Comparison of ENCODE assay signal across 25 cellular contexts in the genomic region with DNA sequence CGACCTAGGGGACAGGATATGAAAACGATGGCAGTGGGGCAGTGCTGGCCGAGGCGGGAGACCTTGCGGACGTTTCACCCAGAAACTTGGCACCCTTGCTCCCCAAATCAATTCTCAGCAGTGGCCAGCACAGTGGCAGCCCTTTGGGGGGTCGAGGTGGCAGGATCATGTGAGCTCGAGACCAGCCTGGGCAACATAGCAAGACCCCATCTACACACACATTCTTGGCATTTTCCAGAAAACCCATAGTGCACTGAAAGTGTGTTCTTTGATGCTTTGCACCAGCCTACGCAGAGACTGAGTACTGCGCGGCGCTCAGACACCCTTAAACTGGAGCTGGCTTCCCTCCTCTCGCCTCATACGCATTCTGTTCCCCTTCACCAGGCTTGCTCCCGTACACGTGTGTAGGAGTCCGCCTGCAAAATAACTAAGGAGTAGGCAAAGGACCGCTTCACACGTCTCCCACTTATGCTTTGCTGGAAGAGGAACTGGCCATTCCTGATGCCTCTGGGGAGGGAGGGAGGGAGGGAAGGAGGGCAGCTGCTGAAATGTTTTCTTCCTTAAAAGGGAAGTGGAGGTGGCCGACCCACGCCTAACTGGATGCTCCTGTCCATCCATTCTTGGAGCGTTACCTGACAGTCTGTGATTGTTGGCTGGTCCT. TPM values are rescaled to one million over a fixed set of nuclear protein-coding genes. Genes with fewer than 3 reads are reported as not detected.
DNase-seq lines count a peak whose midpoint lies in the region; ATAC-seq and TF ChIP-seq lines count a peak whose summit lies in the region.
"Had no signal": no experiment of that assay in that cellular context is flagged by ENCODE, and none has a peak within 500 bp of the region (broad histone marks: within the 10 kb centered on the region; RNA-seq: fewer than 3 reads in every experiment).

No MANE protein-coding gene starts in this region.

- H3K27ac Mint-ChIP-seq in H9 = no peak overlapping the region
- H3K27ac Mint-ChIP-seq: activated CD4-positive, alpha-beta T cell treated with anti-CD3 and anti-CD28 coated beads, Interleukin-2, amount 10 ng/mL, durations not matched to agents 24 days and 14 days; activated naive CD8-positive, alpha-beta T cell treated with anti-CD3 and anti-CD28 coated beads, Interleukin-2, amount 50 U/mL, for 24 hours; activated T-cell treated with anti-CD3 and anti-CD28 coated beads, Interleukin-2, amount 50 U/mL, for 24 hours; dendritic cell treated with granulocyte-macrophage colony-stimulating factor and Interleukin-4, amounts not matched to agents 40 ng/mL and 50 ng/mL, for 4 days; stimulated activated memory B cell treated with anti-CD40 and anti-IgM and Interleukin-4, amounts not matched to agents 10 μg/mL and 1 μg/mL and 100 μg/mL, for 72 hours had no signal

- no peak for ATAC-seq in GM18520 (IDR thresholded peaks at IDR 0.05; ENCODE audit: unreplicated experiment)
- ATAC-seq in left colon = no peak
- ATAC-seq: activated naive CD8-positive, alpha-beta T cell treated with anti-CD3 and anti-CD28 coated beads, Interleukin-2, amount 50 U/mL, for 24 hours; foreskin keratinocyte; stimulated activated memory B cell treated with anti-CD40 and anti-IgM and Interleukin-4, amounts not matched to agents 10 μg/mL and 1 μg/mL and 100 μg/mL, for 72 hours had no signal

- H3K4me3 Mint-ChIP-seq in H9 = no peak overlapping the region
- H3K4me3 Mint-ChIP-seq: activated CD4-positive, alpha-beta T cell treated with anti-CD3 and anti-CD28 coated beads, Interleukin-2, amount 10 ng/mL, durations not matched to agents 24 days and 14 days; activated naive CD8-positive, alpha-beta T cell treated with anti-CD3 and anti-CD28 coated beads, Interleukin-2, amount 50 U/mL, for 24 hours; activated T-cell treated with anti-CD3 and anti-CD28 coated beads, Interleukin-2, amount 50 U/mL, for 24 hours; dendritic cell treated with granulocyte-macrophage colony-stimulating factor and Interleukin-4, amounts not matched to agents 40 ng/mL and 50 ng/mL, for 4 days; stimulated activated memory B cell treated with anti-CD40 and anti-IgM and Interleukin-4, amounts not matched to agents 10 μg/mL and 1 μg/mL and 100 μg/mL, for 72 hours had no signal

- peaks cover 27% of the 10 kb centered on the region for H3K27me3 Mint-ChIP-seq in H9 (ENCODE audit: low read depth)

- no peak overlapping the region for H3K4ac ChIP-seq in H9 (ENCODE audit: low read depth, low read length)

- H3K27ac ChIP-seq in H9 (ENCODE audit: insufficient read length, low read depth, low read length) (no peak overlapping the region), osteoblast (ENCODE audit: low read depth, low read length) (no peak overlapping the region)
- H3K27ac ChIP-seq: BLaER1 treated with 17β-estradiol and CSF1 and Interleukin-3, amounts not matched to agents 10 nM and 100 nM; esophagus squamous epithelium; foreskin keratinocyte; SJSA1; upper lobe of left lung; WERI-Rb-1 had no signal

- H3K9me3 Mint-ChIP-seq in H9 = peaks cover 3 to 4% of the 10 kb centered on the region in 2 experiments; a peak in 3 of 5 replicates
- H3K9me3 Mint-ChIP-seq: activated CD4-positive, alpha-beta T cell treated with anti-CD3 and anti-CD28 coated beads, Interleukin-2, amount 10 ng/mL, durations not matched to agents 24 days and 14 days; activated naive CD8-positive, alpha-beta T cell treated with anti-CD3 and anti-CD28 coated beads, Interleukin-2, amount 50 U/mL, for 24 hours; activated T-cell treated with anti-CD3 and anti-CD28 coated beads, Interleukin-2, amount 50 U/mL, for 24 hours; dendritic cell treated with granulocyte-macrophage colony-stimulating factor and Interleukin-4, amounts not matched to agents 40 ng/mL and 50 ng/mL, for 4 days; stimulated activated memory B cell treated with anti-CD40 and anti-IgM and Interleukin-4, amounts not matched to agents 10 μg/mL and 1 μg/mL and 100 μg/mL, for 72 hours had no signal

- H3K23ac ChIP-seq in H9 (ENCODE audit: insufficient read length, low read depth, low read length) = no peak overlapping the region

- no peaks in the 10 kb centered on the region for H4K20me1 ChIP-seq in H9 (ENCODE audit: control insufficient read depth, insufficient read depth, insufficient read length)
- H4K20me1 ChIP-seq in osteoblast (ENCODE audit: insufficient read depth, low read length) = no peaks in the 10 kb centered on the region
- H4K20me1 ChIP-seq: BLaER1 treated with 17β-estradiol and CSF1 and Interleukin-3, amounts not matched to agents 10 nM and 100 nM had no signal

- no peak overlapping the region for H3T11ph ChIP-seq in H9 (ENCODE audit: low read length)

- H4K8ac ChIP-seq in H9 (replicated peaks; ENCODE audit: insufficient read length, low read depth, low read length) = no peak overlapping the region

- no peak overlapping the region for H2BK120ac ChIP-seq in H9 (ENCODE audit: low read depth, low read length, poor library complexity, severe bottlenecking)

- no peak overlapping the region for H3K4me3 ChIP-seq in osteoblast (ENCODE audit: insufficient read depth, low read length)
- H3K4me3 ChIP-seq: BLaER1 treated with 17β-estradiol and CSF1 and Interleukin-3, amounts not matched to agents 10 nM and 100 nM; esophagus squamous epithelium; HAP-1; SJSA1; upper lobe of left lung had no signal

- H2BK20ac ChIP-seq in H9 (ENCODE audit: low read depth, low read length, poor library complexity, severe bottlenecking) = no peak overlapping the region

- H3K18ac ChIP-seq in H9 (ENCODE audit: insufficient read length, low read depth, low read length) = no peak overlapping the region

- no peak overlapping the region for H3K56ac ChIP-seq in H9 (ENCODE audit: insufficient read length, low read depth, low read length)

- H3K4me1 ChIP-seq in H9 (ENCODE audit: insufficient read depth, low read length) (no peaks in the 10 kb centered on the region), osteoblast (ENCODE audit: insufficient read depth, low read length) (no peaks in the 10 kb centered on the region)
- H3K4me1 ChIP-seq: BLaER1 treated with 17β-estradiol and CSF1 and Interleukin-3, amounts not matched to agents 10 nM and 100 nM; foreskin keratinocyte; HAP-1; SJSA1 had no signal

- H2BK15ac ChIP-seq in H9 (ENCODE audit: low read depth, low read length) = no peak overlapping the region

- intact Hi-C loops in left colon (cut with DNase I, micrococcal nuclease) = no loop called here

- no peaks in the 10 kb centered on the region for H3K79me1 ChIP-seq in H9 (ENCODE audit: insufficient read depth, low read depth, low read length, poor library complexity, severe bottlenecking)

- no peak overlapping the region for H2BK12ac ChIP-seq in H9 (ENCODE audit: insufficient read length, low read depth, low read length)

- peaks cover 0 to 4% (median 3%) of the 10 kb centered on the region in 3 experiments; a peak in 4 of 7 replicates for H3K36me3 Mint-ChIP-seq in H9 (ENCODE audit: insufficient read depth in 1 of 3, low read depth in 3 of 3)
- H3K36me3 Mint-ChIP-seq: stimulated activated memory B cell treated with anti-CD40 and anti-IgM and Interleukin-4, amounts not matched to agents 10 μg/mL and 1 μg/mL and 100 μg/mL, for 72 hours had no signal

- H3K4me2 ChIP-seq in H9 (ENCODE audit: insufficient read depth, insufficient read length, low read length) = no peak overlapping the region
- no peak overlapping the region for H3K4me2 ChIP-seq in osteoblast (ENCODE audit: insufficient read depth, low read length)
- H3K4me2 ChIP-seq: BLaER1 treated with 17β-estradiol and CSF1 and Interleukin-3, amounts not matched to agents 10 nM and 100 nM had no signal

- H3K4me1 Mint-ChIP-seq in H9 = peaks cover 0 to 7% of the 10 kb centered on the region in 2 experiments; a peak in 1 of 4 replicates
- H3K4me1 Mint-ChIP-seq: activated CD4-positive, alpha-beta T cell treated with anti-CD3 and anti-CD28 coated beads, Interleukin-2, amount 10 ng/mL, durations not matched to agents 24 days and 14 days; activated naive CD8-positive, alpha-beta T cell treated with anti-CD3 and anti-CD28 coated beads, Interleukin-2, amount 50 U/mL, for 24 hours; stimulated activated memory B cell treated with anti-CD40 and anti-IgM and Interleukin-4, amounts not matched to agents 10 μg/mL and 1 μg/mL and 100 μg/mL, for 72 hours had no signal

- no peak overlapping the region for H2BK5ac ChIP-seq in H9 (ENCODE audit: insufficient read length, low read length)

- no peaks in the 10 kb centered on the region for H3K23me2 ChIP-seq in H9 (ENCODE audit: insufficient read length, low read depth, low read length, poor library complexity, severe bottlenecking)

- H2AFZ ChIP-seq in H9 (ENCODE audit: low read length) (no peak overlapping the region), osteoblast (ENCODE audit: low read length) (no peak overlapping the region)

- no peak overlapping the region for H4K5ac ChIP-seq in H9 (ENCODE audit: insufficient read length, low read depth, low read length)

- H3K36me3 ChIP-seq in osteoblast (ENCODE audit: insufficient read depth, low read length) = no peaks in the 10 kb centered on the region
- H3K36me3 ChIP-seq: BLaER1 treated with 17β-estradiol and CSF1 and Interleukin-3, amounts not matched to agents 10 nM and 100 nM; esophagus squamous epithelium; HAP-1; SJSA1; upper lobe of left lung; WERI-Rb-1 had no signal

- H3K9ac ChIP-seq in H9 (ENCODE audit: extremely low read depth, insufficient read length, low read length) = no peak overlapping the region
- H3K9ac ChIP-seq: BLaER1 treated with 17β-estradiol and CSF1 and Interleukin-3, amounts not matched to agents 10 nM and 100 nM had no signal

- DNase-seq in H9 (peak; percentile 10), RPMI8226 (peak; percentile 1), inferior parietal cortex (ENCODE audit: extremely low spot score) (peak; percentile 60), osteoblast (ENCODE audit: insufficient read length, low spot score, missing footprints) (peak; percentile 44), A172 (ENCODE audit: low spot score) (no peak), left colon (no peak)
- DNase-seq in activated CD8-positive, alpha-beta memory T cell treated with anti-CD3 and anti-CD28 coated beads for 24 hours = no peak
- DNase-seq: activated CD4-positive, alpha-beta T cell treated with anti-CD3 and anti-CD28 coated beads, Interleukin-2, amount 10 ng/mL, durations not matched to agents 24 days and 14 days; activated naive CD8-positive, alpha-beta T cell treated with anti-CD3 and anti-CD28 coated beads, Interleukin-2, amount 50 U/mL, for 24 hours; activated T-cell treated with anti-CD3 and anti-CD28 coated beads, Interleukin-2, amount 50 U/mL, for 24 hours; DMS53; esophagus squamous epithelium; foreskin keratinocyte; NCI-H1092; NCI-H1694 treated with DMSO at 0.1 percent for 48 hours; T1000; upper lobe of left lung; WERI-Rb-1 had no signal

- no peak for TF ChIP-seq CTCF in H9 (conservative IDR thresholded peaks at IDR 0.05)
- no peak for TF ChIP-seq CTCF in osteoblast (IDR thresholded peaks at IDR 0.05; ENCODE audit: extremely low read depth, low read depth, low read length)

- H3K27me3 ChIP-seq in H9 (ENCODE audit: insufficient read depth, low read length) (no peaks in the 10 kb centered on the region; the same call in 1 of the 2 replicates), osteoblast (ENCODE audit: insufficient read depth, low read length) (peaks cover 41% of the 10 kb centered on the region)
- H3K27me3 ChIP-seq: BLaER1 treated with 17β-estradiol and CSF1 and Interleukin-3, amounts not matched to agents 10 nM and 100 nM; upper lobe of left lung had no signal

- no peaks in the 10 kb centered on the region for H3K79me2 ChIP-seq in H9 (ENCODE audit: insufficient read depth, low read length)
- H3K79me2 ChIP-seq in osteoblast (ENCODE audit: insufficient read depth, low read length) = no peaks in the 10 kb centered on the region

- no peak overlapping the region for H3K14ac ChIP-seq in H9 (ENCODE audit: insufficient read depth, low read length)

- WGBS in H9 (ENCODE audit: extremely low coverage, insufficient read length, low lambda C conversion rate) = no CpG with 5 or more reads among the region's 22 CpGs

- no peak overlapping the region for H4K91ac ChIP-seq in H9 (ENCODE audit: insufficient read length, low read depth, low read length)

- H3K9me3 ChIP-seq in H9 (ENCODE audit: control insufficient read depth, low read depth, low read length) (no peaks in the 10 kb centered on the region), osteoblast (ENCODE audit: low read depth, low read length) (no peaks in the 10 kb centered on the region)
- H3K9me3 ChIP-seq: esophagus squamous epithelium, SJSA1, upper lobe of left lung had no signal

- H2AK5ac ChIP-seq in H9 (ENCODE audit: insufficient read length, low read length) = no peak overlapping the region

RNA-seq across cellular contexts. Expression of gene MIER2, which starts 23.5 kb away (rescaled TPM):
- total RNA-seq in H9 (2021) (60.5 TPM in 2 replicates), osteoblast (10.9 and 14.8 TPM in 2 replicates), left colon (10 to 100 TPM; 14.6 to 15.7 TPM)
- 11.9 and 23.2 TPM in 2 replicates for total RNA-seq in A172 (2014; rRNA removed; shearing (Covaris generic))

RNA-seq across cellular contexts. Expression of gene C2CD4C, which starts 40.9 kb away (rescaled TPM):
- total RNA-seq in H9 (2021) (14.6 and 15.4 TPM in 2 replicates), osteoblast (not detected in 2 replicates), left colon (under 1 TPM; 0.59 to 0.85 TPM)
- total RNA-seq in A172 (2014; rRNA removed; shearing (Covaris generic)) = 8.8 and 12.2 TPM in 2 replicates
- total RNA-seq: kidney epithelial cell had no signal

Comparison
In these comparisons a context has a peak if more than half of its experiments do, and no peak if none do; other contexts are left out.
1. DNase-seq: peak in H9 (single experiment), RPMI8226 (single experiment), inferior parietal cortex (single experiment) and osteoblast (single experiment); none in A172 (single experiment), activated CD8-positive, alpha-beta memory T cell treated with anti-CD3 and anti-CD28 coated beads for 24 hours (single experiment) and left colon (0 of 2).